Comparison of ENCODE assay signal across 16 cellular contexts in genomic region chr1:214453109-214453722, GRCh38.
DNase-seq lines count a peak whose midpoint lies in the region; ATAC-seq and TF ChIP-seq lines count a peak whose summit lies in the region.
"Had no signal": no experiment of that assay in that cellular context is flagged by ENCODE, and none has a peak within 500 bp of the region (broad histone marks: within the 10 kb centered on the region; RNA-seq: fewer than 3 reads in every experiment).

No MANE protein-coding gene starts in this region.

- H3K9me3 ChIP-seq in Panc1 (ENCODE audit: control insufficient read depth, insufficient read depth, low read depth, low read length) = no peaks in the 10 kb centered on the region
- H3K9me3 ChIP-seq: left lung had no signal

- 0 out of 2 replicates have a peak, but pooled peaks cover 3% of the 10 kb centered on the region for H3K36me3 ChIP-seq in Panc1 (ENCODE audit: control insufficient read depth, insufficient read depth, low read length)
- H3K36me3 ChIP-seq: left lung had no signal

- H3K27ac ChIP-seq in Panc1 (ENCODE audit: low read length) = peak overlapping the region; percentile 83
- H3K27ac ChIP-seq: C4-2B, left lung had no signal

- CTCF ChIA-PET in Panc1 (lab: Charles Lee) = no interaction called here

- H3K27me3 ChIP-seq in Panc1 (ENCODE audit: control insufficient read depth, insufficient read depth, low read length) = no peaks in the 10 kb centered on the region
- H3K27me3 ChIP-seq: left lung had no signal

- intact Hi-C loops in Panc1 (cut with micrococcal nuclease; ENCODE audit: unreplicated experiment) = no loop called here

- POLR2A ChIA-PET in Panc1 (lab: Charles Lee) = no interaction called here

- DNase-seq in ELR (ENCODE audit: low read depth) (peak; percentile 85), Panc1 (ENCODE audit: low read depth, low spot score) (no peak), dermis blood vessel endothelial cell (peak; percentile 70), non-pigmented ciliary epithelial cell (ENCODE audit: low read depth) (peak; percentile 64), H4 (ENCODE audit: low spot score) (no peak), COLO829 (ENCODE audit: low spot score) (no peak), NCI-H69 (lab: John Stamatoyannopoulos, UW) (no peak)
- DNase-seq: activated CD4-positive, alpha-beta memory T cell treated with anti-CD3 and anti-CD28 coated beads for 36 hours; left lung; naive thymus-derived CD8-positive, alpha-beta T cell; NCI-H1930; NCI-H526 treated with DMSO at 0.1 percent for 48 hours; retina; stimulated activated CD4-positive, alpha-beta T cell treated with anti-CD3 and anti-CD28 coated beads, Interleukin-2, amount 100 ng/mL, for 48 hours had no signal

- no peak for TF ChIP-seq CTCF in Panc1 (IDR thresholded peaks at IDR 0.05)

- H3K4me1 ChIP-seq in Panc1 (ENCODE audit: control insufficient read depth, insufficient read depth, low read length) = peaks cover 64% of the 10 kb centered on the region

- in situ Hi-C loops in Panc1 (cut with HindIII; ENCODE audit: low pct_unique_long_range_greater_than_20kb, low sequenced_read_pairs) = no loop called here

- BruUV-seq in Panc1 (replicated peaks; lab: Mats Ljungman, UMichigan) = no TSS peak

- no peak overlapping the region for H3K4me3 ChIP-seq in Panc1 (ENCODE audit: low read depth in 2 of 2, low read length in 2 of 2)
- H3K4me3 ChIP-seq: left lung had no signal

- no peak for ATAC-seq in Panc1
- ATAC-seq in HG03442 (IDR thresholded peaks at IDR 0.05; ENCODE audit: unreplicated experiment) = no peak
- ATAC-seq: left lung; naive thymus-derived CD8-positive, alpha-beta T cell had no signal

Comparison
In these comparisons a context has a peak if more than half of its experiments do, and no peak if none do; other contexts are left out.
1. DNase-seq: peak in ELR (single experiment), dermis blood vessel endothelial cell (single experiment) and non-pigmented ciliary epithelial cell (single experiment); none in Panc1 (single experiment), H4 (single experiment), COLO829 (single experiment) and NCI-H69 (single experiment).